18 cellular contexts compared by ENCODE assay signal in genomic region chr17:28573966-28574480, GRCh38.
"Had no signal": no experiment of that assay in that cellular context is flagged by ENCODE, and none has a peak within 500 bp of the region (broad histone marks: within the 10 kb centered on the region; RNA-seq: fewer than 3 reads in every experiment).

No MANE protein-coding gene starts in this region.

- DNase-seq: activated naive CD8-positive, alpha-beta T cell treated with anti-CD3 and anti-CD28 coated beads, Interleukin-2, amount 50 U/mL, for 24 hours; body of pancreas; effector memory CD8-positive, alpha-beta T cell; glutamatergic neuron; hippocampal formation; left cardiac atrium; posterior cingulate gyrus; right lobe of liver; stimulated activated naive CD8-positive, alpha-beta T cell treated with anti-CD3 and anti-CD28 coated beads, Interleukin-15, amount 100 ng/mL, for 72 hours; T-helper 17 cell had no signal

- H3K36me3 ChIP-seq: neural progenitor cell had no signal

- H3K27me3 ChIP-seq: body of pancreas, esophagus muscularis mucosa, right lobe of liver, tibial nerve had no signal

- H3K9me3 ChIP-seq: body of pancreas, esophagus muscularis mucosa, mucosa of descending colon, right lobe of liver, tibial nerve had no signal

- H3K27ac ChIP-seq: body of pancreas, esophagus muscularis mucosa, neural progenitor cell, right lobe of liver, skin epidermis, tibial nerve had no signal

- H3K4me3 ChIP-seq: body of pancreas, esophagus muscularis mucosa, mucosa of descending colon, neural progenitor cell, right lobe of liver, skin epidermis, tibial nerve had no signal

- H3K27ac Mint-ChIP-seq: activated CD4-positive, alpha-beta T cell treated with anti-CD3 and anti-CD28 coated beads, Interleukin-2, amount 10 ng/mL, durations not matched to agents 24 days and 14 days; activated naive CD4-positive, alpha-beta T cell treated with anti-CD3 and anti-CD28 coated beads for 36 hours; activated naive CD8-positive, alpha-beta T cell treated with anti-CD3 and anti-CD28 coated beads, Interleukin-2, amount 50 U/mL, for 24 hours; memory B cell; neural progenitor cell; T-helper 17 cell had no signal

- H3K36me3 Mint-ChIP-seq: memory B cell had no signal

- ATAC-seq: activated naive CD8-positive, alpha-beta T cell treated with anti-CD3 and anti-CD28 coated beads, Interleukin-2, amount 50 U/mL, for 24 hours; body of pancreas; effector memory CD8-positive, alpha-beta T cell; left cardiac atrium; mucosa of descending colon; right lobe of liver; stimulated activated naive CD8-positive, alpha-beta T cell treated with anti-CD3 and anti-CD28 coated beads, Interleukin-15, amount 100 ng/mL, for 72 hours; T-helper 17 cell had no signal

- H3K9me3 Mint-ChIP-seq: activated CD4-positive, alpha-beta T cell treated with anti-CD3 and anti-CD28 coated beads, Interleukin-2, amount 10 ng/mL, durations not matched to agents 24 days and 14 days; activated naive CD4-positive, alpha-beta T cell treated with anti-CD3 and anti-CD28 coated beads for 36 hours; activated naive CD8-positive, alpha-beta T cell treated with anti-CD3 and anti-CD28 coated beads, Interleukin-2, amount 50 U/mL, for 24 hours; effector memory CD8-positive, alpha-beta T cell; memory B cell; neural progenitor cell; stimulated activated naive CD8-positive, alpha-beta T cell treated with anti-CD3 and anti-CD28 coated beads, Interleukin-15, amount 100 ng/mL, for 72 hours had no signal

- H3K4me3 Mint-ChIP-seq: activated CD4-positive, alpha-beta T cell treated with anti-CD3 and anti-CD28 coated beads, Interleukin-2, amount 10 ng/mL, durations not matched to agents 24 days and 14 days; activated naive CD4-positive, alpha-beta T cell treated with anti-CD3 and anti-CD28 coated beads for 36 hours; effector memory CD8-positive, alpha-beta T cell; memory B cell; neural progenitor cell; stimulated activated naive CD8-positive, alpha-beta T cell treated with anti-CD3 and anti-CD28 coated beads, Interleukin-15, amount 100 ng/mL, for 72 hours had no signal

- H3K27me3 Mint-ChIP-seq: activated CD4-positive, alpha-beta T cell treated with anti-CD3 and anti-CD28 coated beads, Interleukin-2, amount 10 ng/mL, durations not matched to agents 24 days and 14 days; activated naive CD8-positive, alpha-beta T cell treated with anti-CD3 and anti-CD28 coated beads, Interleukin-2, amount 50 U/mL, for 24 hours; effector memory CD8-positive, alpha-beta T cell; memory B cell; stimulated activated naive CD8-positive, alpha-beta T cell treated with anti-CD3 and anti-CD28 coated beads, Interleukin-15, amount 100 ng/mL, for 72 hours; T-helper 17 cell had no signal
